Comparison of ENCODE assay signal across 28 cellular contexts in the genomic region with DNA sequence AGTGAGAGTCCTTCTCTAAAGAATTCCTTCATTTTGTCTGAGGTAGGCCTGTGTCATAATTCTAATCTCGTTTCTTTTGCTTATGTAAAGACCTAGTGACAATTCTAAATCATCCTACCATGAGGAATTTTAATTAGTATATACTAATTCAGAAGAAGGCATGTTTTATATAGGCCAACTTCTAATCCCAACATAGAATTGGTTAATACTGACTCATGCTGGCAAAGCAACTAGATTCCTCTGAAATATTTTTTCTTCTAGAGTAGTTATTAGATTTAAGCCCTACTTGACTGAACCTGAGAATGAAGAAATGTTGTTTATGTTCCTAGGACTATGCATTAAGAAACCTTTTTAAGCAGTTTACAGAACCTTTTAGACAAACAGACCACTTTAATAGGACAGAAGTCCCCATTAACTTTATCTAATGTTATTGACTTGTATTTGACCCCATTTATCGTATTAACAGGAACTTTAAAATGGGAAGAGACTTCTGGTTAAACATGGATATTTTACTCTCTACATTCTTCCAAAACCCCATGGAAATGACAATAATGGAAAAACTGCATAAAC. TPM values are rescaled to one million over a fixed set of nuclear protein-coding genes. Genes with fewer than 3 reads are reported as not detected.
DNase-seq lines count a peak whose midpoint lies in the region; ATAC-seq and TF ChIP-seq lines count a peak whose summit lies in the region.
"Had no signal": no experiment of that assay in that cellular context is flagged by ENCODE, and none has a peak within 500 bp of the region (broad histone marks: within the 10 kb centered on the region; RNA-seq: fewer than 3 reads in every experiment).

No MANE protein-coding gene starts in this region.

- peaks cover 81% of the 10 kb centered on the region for H3K36me3 Mint-ChIP-seq in activated T-helper 17 cell treated with anti-CD3 and anti-CD28 coated beads, Interleukin-2, amount 50 U/mL, for 72 hours (ENCODE audit: low read depth)

- intact Hi-C loops in left ventricle myocardium superior (cut with micrococcal nuclease): no loop called here

- no peak for ATAC-seq in stimulated activated naive CD8-positive, alpha-beta T cell treated with anti-CD3 and anti-CD28 coated beads, Interleukin-15, amount 100 ng/mL, for 72 hours
- ATAC-seq in stimulated activated naive CD8-positive, alpha-beta T cell treated with anti-CD3 and anti-CD28 coated beads, Interleukin-15, Interleukin-2, amounts not matched to agents 100 U/mL and 50 U/mL, for 24 hours: no peak
- ATAC-seq in activated T-helper 17 cell treated with anti-CD3 and anti-CD28 coated beads, Interleukin-2, amount 50 U/mL, for 72 hours (replicated peaks): no peak
- no peak for ATAC-seq in GM18498 (IDR thresholded peaks at IDR 0.05; ENCODE audit: unreplicated experiment)
- no peak for ATAC-seq in left ventricle myocardium superior
- ATAC-seq in activated CD4-positive, CD25-positive, alpha-beta regulatory T cell treated with anti-CD3 and anti-CD28 coated beads, Interleukin-2, amount 50 U/mL, for 24 hours: no peak
- ATAC-seq: activated CD8-positive, alpha-beta memory T cell treated with anti-CD3 and anti-CD28 coated beads, Interleukin-2, amount 10 ng/mL, durations not matched to agents 7 days and 5 days; GM23338 had no signal

- H3K9me3 Mint-ChIP-seq in stimulated activated naive CD8-positive, alpha-beta T cell treated with anti-CD3 and anti-CD28 coated beads, Interleukin-15, amount 100 ng/mL, for 72 hours: no peaks in the 10 kb centered on the region
- H3K9me3 Mint-ChIP-seq in activated T-helper 17 cell treated with anti-CD3 and anti-CD28 coated beads, Interleukin-2, amount 50 U/mL, for 72 hours: no peaks in the 10 kb centered on the region
- H3K9me3 Mint-ChIP-seq: activated CD4-positive, alpha-beta T cell treated with anti-CD3 and anti-CD28 coated beads, Interleukin-2, amount 10 ng/mL, durations not matched to agents 24 days and 14 days; activated naive CD4-positive, alpha-beta T cell treated with anti-CD3 and anti-CD28 coated beads for 36 hours; GM23338 had no signal

- H3K4me1 Mint-ChIP-seq in stimulated activated naive CD8-positive, alpha-beta T cell treated with anti-CD3 and anti-CD28 coated beads, Interleukin-15, amount 100 ng/mL, for 72 hours: peaks cover 19% of the 10 kb centered on the region
- peaks cover 8% of the 10 kb centered on the region for H3K4me1 Mint-ChIP-seq in activated T-helper 17 cell treated with anti-CD3 and anti-CD28 coated beads, Interleukin-2, amount 50 U/mL, for 72 hours
- H3K4me1 Mint-ChIP-seq: activated CD8-positive, alpha-beta memory T cell treated with anti-CD3 and anti-CD28 coated beads, Interleukin-2, amount 10 ng/mL, durations not matched to agents 7 days and 5 days; GM23338; nephron progenitor cell had no signal

- H3K27me3 Mint-ChIP-seq in stimulated activated naive CD8-positive, alpha-beta T cell treated with anti-CD3 and anti-CD28 coated beads, Interleukin-15, amount 100 ng/mL, for 72 hours: no peaks in the 10 kb centered on the region
- H3K27me3 Mint-ChIP-seq in activated T-helper 17 cell treated with anti-CD3 and anti-CD28 coated beads, Interleukin-2, amount 50 U/mL, for 72 hours: no peaks in the 10 kb centered on the region
- H3K27me3 Mint-ChIP-seq: activated CD4-positive, alpha-beta T cell treated with anti-CD3 and anti-CD28 coated beads, Interleukin-2, amount 10 ng/mL, durations not matched to agents 24 days and 14 days; activated CD8-positive, alpha-beta memory T cell treated with anti-CD3 and anti-CD28 coated beads, Interleukin-2, amount 10 ng/mL, durations not matched to agents 7 days and 5 days had no signal

- peak overlapping the region; percentile 3 to 27 for H3K27ac Mint-ChIP-seq in stimulated activated naive CD8-positive, alpha-beta T cell treated with anti-CD3 and anti-CD28 coated beads, Interleukin-15, amount 100 ng/mL, for 72 hours
- peak overlapping the region; percentile 54 for H3K27ac Mint-ChIP-seq in activated T-helper 17 cell treated with anti-CD3 and anti-CD28 coated beads, Interleukin-2, amount 50 U/mL, for 72 hours
- H3K27ac Mint-ChIP-seq: activated CD8-positive, alpha-beta memory T cell treated with anti-CD3 and anti-CD28 coated beads, Interleukin-2, amount 10 ng/mL, durations not matched to agents 7 days and 5 days; activated naive CD4-positive, alpha-beta T cell treated with anti-CD3 and anti-CD28 coated beads for 36 hours; nephron progenitor cell had no signal

- DNase-seq in stimulated activated naive CD8-positive, alpha-beta T cell treated with anti-CD3 and anti-CD28 coated beads, Interleukin-15, amount 100 ng/mL, for 72 hours: no peak
- no peak for DNase-seq in stimulated activated naive CD8-positive, alpha-beta T cell treated with anti-CD3 and anti-CD28 coated beads, Interleukin-15, Interleukin-2, amounts not matched to agents 100 U/mL and 50 U/mL, for 24 hours
- DNase-seq in fibroblast of the aortic adventitia (ENCODE audit: low read depth) (peak; percentile 27), left ventricle myocardium superior (no peak), mesenteric fat pad (ENCODE audit: low spot score) (no peak)
- DNase-seq: activated CD4-positive, alpha-beta T cell treated with anti-CD3 and anti-CD28 coated beads, Interleukin-2, amount 10 ng/mL, durations not matched to agents 24 days and 14 days; activated CD8-positive, alpha-beta memory T cell treated with anti-CD3 and anti-CD28 coated beads, Interleukin-2, amount 10 ng/mL, durations not matched to agents 7 days and 5 days; activated naive CD4-positive, alpha-beta T cell treated with anti-CD3 and anti-CD28 coated beads for 36 hours; central memory CD4-positive, alpha-beta T cell; dorsolateral prefrontal cortex; kidney; MV-4-11; NCI-H1694; NCI-H2171 treated with DMSO at 0.1 percent for 48 hours; NCI-H524; nephron progenitor cell; NK-92 treated with Interleukin-12 subunit alpha and Interleukin-12 subunit beta, amount 100 ng/mL, for 24 hours; ovary; Right ventricle myocardium superior; stimulated activated CD4-positive, alpha-beta T cell treated with anti-CD3 and anti-CD28 coated beads, Interleukin-2, amount 100 ng/mL, for 24 hours; SW 1271; T1000; trophoblast cell; WERI-Rb-1 had no signal

- no peak overlapping the region for H3K4me3 ChIP-seq in fibroblast of the aortic adventitia (ENCODE audit: low read depth, low read length)
- H3K4me3 ChIP-seq: dorsolateral prefrontal cortex, GM23338, ovary had no signal

- no peak overlapping the region for H3K4me3 Mint-ChIP-seq in stimulated activated naive CD8-positive, alpha-beta T cell treated with anti-CD3 and anti-CD28 coated beads, Interleukin-15, amount 100 ng/mL, for 72 hours
- H3K4me3 Mint-ChIP-seq in activated T-helper 17 cell treated with anti-CD3 and anti-CD28 coated beads, Interleukin-2, amount 50 U/mL, for 72 hours: no peak overlapping the region
- H3K4me3 Mint-ChIP-seq: activated CD4-positive, alpha-beta T cell treated with anti-CD3 and anti-CD28 coated beads, Interleukin-2, amount 10 ng/mL, durations not matched to agents 24 days and 14 days; activated CD8-positive, alpha-beta memory T cell treated with anti-CD3 and anti-CD28 coated beads, Interleukin-2, amount 10 ng/mL, durations not matched to agents 7 days and 5 days; activated naive CD4-positive, alpha-beta T cell treated with anti-CD3 and anti-CD28 coated beads for 36 hours; GM23338; nephron progenitor cell had no signal

- TF ChIP-seq CTCF in fibroblast of the aortic adventitia (IDR thresholded peaks at IDR 0.05; ENCODE audit: insufficient read depth, low read length): no peak

RNA-seq across cellular contexts. Expression of a gene that starts 56.1 kb away (rescaled TPM):
- 100 to 1,000 TPM in 1 of 2 donors, 10 to 100 TPM in 1; 49.7 to 106 TPM for total RNA-seq in activated T-helper 17 cell treated with anti-CD3 and anti-CD28 coated beads, Interleukin-2, amount 50 U/mL, for 72 hours
- total RNA-seq in fibroblast of the aortic adventitia (ENCODE audit: low replicate concordance) (38.9 and 112 TPM in 2 replicates), left ventricle myocardium superior (66.5 TPM), mesenteric fat pad (108 TPM)
